ENCODE assay signal across 25 cellular contexts in genomic region chr11:27294654-27295053, GRCh38.
DNase-seq lines count a peak whose midpoint lies in the region; FAIRE-seq and TF ChIP-seq lines count a peak whose summit lies in the region.
"Had no signal": no experiment of that assay in that cellular context is flagged by ENCODE, and none has a peak within 500 bp of the region (broad histone marks: within the 10 kb centered on the region; RNA-seq: fewer than 3 reads in every experiment).

No MANE protein-coding gene starts in this region.

- H3K4me3 ChIP-seq in GM23248: no peak overlapping the region
- H3K4me3 ChIP-seq in astrocyte (ENCODE audit: insufficient read depth, low read depth, low read length): no peak overlapping the region
- no peak overlapping the region for H3K4me3 ChIP-seq in neural cell (ENCODE audit: low read length)
- H3K4me3 ChIP-seq: esophagus muscularis mucosa, skin epidermis, tibial nerve had no signal

- H3F3A ChIP-seq in GM23248 (ENCODE audit: insufficient read depth) (peaks cover 44% of the 10 kb centered on the region), neural cell (ENCODE audit: insufficient read depth, low read length, poor library complexity, severe bottlenecking) (no peaks in the 10 kb centered on the region)

- peaks cover 18% of the 10 kb centered on the region for H3K4me1 Mint-ChIP-seq in astrocyte (ENCODE audit: low read depth, unreplicated experiment)
- no peaks in the 10 kb centered on the region for H3K4me1 Mint-ChIP-seq in activated naive CD8-positive, alpha-beta T cell treated with anti-CD3 and anti-CD28 coated beads for 36 hours
- H3K4me1 Mint-ChIP-seq: activated naive CD4-positive, alpha-beta T cell treated with anti-CD3 and anti-CD28 coated beads, Interleukin-2, amount 10 ng/mL, durations not matched to agents 7 days and 5 days; CD14-positive monocyte; central memory CD8-positive, alpha-beta T cell had no signal

- DNase-seq in GM23248 (no peak), NCI-H2081 treated with DMSO at 0.1 percent for 48 hours (lab: John Stamatoyannopoulos, UW) (peak; percentile 22), astrocyte (ENCODE audit: low read depth) (no peak), NCI-H2171 (lab: John Stamatoyannopoulos, UW) (no peak), hypothalamus (lab: John Stamatoyannopoulos, UW) (no peak)
- no peak for DNase-seq in effector CD4-positive, alpha-beta T cell
- DNase-seq in activated naive CD8-positive, alpha-beta T cell treated with anti-CD3 and anti-CD28 coated beads for 36 hours: no peak
- DNase-seq: activated naive CD4-positive, alpha-beta T cell treated with anti-CD3 and anti-CD28 coated beads, Interleukin-2, amount 10 ng/mL, durations not matched to agents 7 days and 5 days; activated T-cell treated with anti-CD3 and anti-CD28 coated beads, Interleukin-2, amount 50 U/mL, for 48 hours; anterior cingulate cortex; GF-D8; KG1; left cardiac atrium; SK-N-SH; stimulated activated CD4-positive, alpha-beta T cell treated with anti-CD3 and anti-CD28 coated beads, Interleukin-2, amount 100 ng/mL, for 48 hours; T-helper 9 cell had no signal

- H2AFZ ChIP-seq in GM23248: peak overlapping the region; percentile 30; the same call in 1 of the 2 replicates
- H2AFZ ChIP-seq in astrocyte (ENCODE audit: low read depth, low read length): peak overlapping the region; percentile 30
- H2AFZ ChIP-seq in neural cell (ENCODE audit: low read depth, low read length): no peak overlapping the region

- H3K36me3 Mint-ChIP-seq in astrocyte (ENCODE audit: low read depth, unreplicated experiment): peaks cover 4% of the 10 kb centered on the region
- no peaks in the 10 kb centered on the region for H3K36me3 Mint-ChIP-seq in activated naive CD8-positive, alpha-beta T cell treated with anti-CD3 and anti-CD28 coated beads for 36 hours
- H3K36me3 Mint-ChIP-seq: activated naive CD4-positive, alpha-beta T cell treated with anti-CD3 and anti-CD28 coated beads, Interleukin-2, amount 10 ng/mL, durations not matched to agents 7 days and 5 days; CD14-positive monocyte had no signal

- H3K36me3 ChIP-seq in GM23248 (ENCODE audit: low read depth): no peaks in the 10 kb centered on the region
- no peaks in the 10 kb centered on the region for H3K36me3 ChIP-seq in astrocyte (ENCODE audit: insufficient read depth, low read length)
- no peaks in the 10 kb centered on the region for H3K36me3 ChIP-seq in neural cell (ENCODE audit: insufficient read depth, low read length)
- H3K36me3 ChIP-seq: esophagus muscularis mucosa, tibial nerve had no signal

- FAIRE-seq in astrocyte (lab: Jason Lieb, UNC): no peak
- FAIRE-seq: RCC 7860 had no signal

- H3K27me3 Mint-ChIP-seq in astrocyte (ENCODE audit: low read depth, unreplicated experiment): no peaks in the 10 kb centered on the region
- peaks cover 3% of the 10 kb centered on the region for H3K27me3 Mint-ChIP-seq in activated naive CD8-positive, alpha-beta T cell treated with anti-CD3 and anti-CD28 coated beads for 36 hours
- H3K27me3 Mint-ChIP-seq: activated naive CD4-positive, alpha-beta T cell treated with anti-CD3 and anti-CD28 coated beads, Interleukin-2, amount 10 ng/mL, durations not matched to agents 7 days and 5 days had no signal

- H3K27ac Mint-ChIP-seq in astrocyte (ENCODE audit: unreplicated experiment): no peak overlapping the region
- H3K27ac Mint-ChIP-seq in activated naive CD8-positive, alpha-beta T cell treated with anti-CD3 and anti-CD28 coated beads for 36 hours: no peak overlapping the region
- H3K27ac Mint-ChIP-seq: activated naive CD4-positive, alpha-beta T cell treated with anti-CD3 and anti-CD28 coated beads, Interleukin-2, amount 10 ng/mL, durations not matched to agents 7 days and 5 days; CD14-positive monocyte; natural killer cell treated with Interleukin-12 subunit alpha and Interleukin-12 subunit beta and Interleukin-15 and Interleukin-18, amount 100 ng/mL, for 72 hours; stimulated activated naive CD8-positive, alpha-beta T cell treated with anti-CD3 and anti-CD28 coated beads, Interleukin-15, Interleukin-2, amounts not matched to agents 100 ng/mL and 50 ng/mL, for 24 hours had no signal

- TF ChIP-seq CTCF in astrocyte (IDR thresholded peaks at IDR 0.05; ENCODE audit: insufficient read depth, low read depth, low read length) (no peak), neural cell (IDR thresholded peaks at IDR 0.05; ENCODE audit: poor library complexity, severe bottlenecking) (no peak)

- H3K27ac ChIP-seq in GM23248 (peak overlapping the region; percentile 87), astrocyte (ENCODE audit: low read depth, low read length) (peak overlapping the region; percentile 55), neural cell (ENCODE audit: low read length) (no peak overlapping the region)
- H3K27ac ChIP-seq: esophagus muscularis mucosa, tibial nerve had no signal

- H3K4me2 ChIP-seq in GM23248 (ENCODE audit: unreplicated experiment) (peak overlapping the region; percentile 19), astrocyte (ENCODE audit: low read length) (no peak overlapping the region), neural cell (ENCODE audit: low read length) (no peak overlapping the region)
- H3K4me2 ChIP-seq: SK-N-SH had no signal

- no peak for TF ChIP-seq EP300 in neural cell (conservative IDR thresholded peaks at IDR 0.05; ENCODE audit: poor library complexity, severe bottlenecking)

- TF ChIP-seq RAD21 in neural cell (conservative IDR thresholded peaks at IDR 0.05): no peak

- H3K27me3 ChIP-seq in GM23248 (replicated peaks; ENCODE audit: insufficient read depth) (no peaks in the 10 kb centered on the region), astrocyte (ENCODE audit: insufficient read depth, low read length) (no peaks in the 10 kb centered on the region), neural cell (ENCODE audit: insufficient read depth, low read depth, low read length) (no peaks in the 10 kb centered on the region)
- H3K27me3 ChIP-seq: esophagus muscularis mucosa, tibial nerve had no signal

- no peaks in the 10 kb centered on the region for H3K79me2 ChIP-seq in GM23248 (ENCODE audit: insufficient read depth)
- no peaks in the 10 kb centered on the region for H3K79me2 ChIP-seq in astrocyte (ENCODE audit: insufficient read depth, low read length)
- H3K79me2 ChIP-seq in neural cell (replicated peaks; ENCODE audit: insufficient read depth, low read length): no peaks in the 10 kb centered on the region

- in situ Hi-C loops in GM23248 (cut with MboI): loop anchor here (10.0 kb wide), 1 partner anchor 110 kb away; no protein-coding TSS in a partner anchor

- 93% methylated on average over 4 of the region's 4 CpGs for WGBS in GM23248 (ENCODE audit: low coverage in 1 of 2, low lambda C conversion rate in 2 of 2, missing lambda C conversion rate in 2 of 2), 2 experiments

- no peak overlapping the region for H3K4me3 Mint-ChIP-seq in astrocyte (ENCODE audit: unreplicated experiment)
- H3K4me3 Mint-ChIP-seq in activated naive CD8-positive, alpha-beta T cell treated with anti-CD3 and anti-CD28 coated beads for 36 hours: no peak overlapping the region
- H3K4me3 Mint-ChIP-seq: activated naive CD4-positive, alpha-beta T cell treated with anti-CD3 and anti-CD28 coated beads, Interleukin-2, amount 10 ng/mL, durations not matched to agents 7 days and 5 days; CD14-positive monocyte; central memory CD8-positive, alpha-beta T cell; natural killer cell treated with Interleukin-12 subunit alpha and Interleukin-12 subunit beta and Interleukin-15 and Interleukin-18, amount 100 ng/mL, for 72 hours; stimulated activated naive CD8-positive, alpha-beta T cell treated with anti-CD3 and anti-CD28 coated beads, Interleukin-15, Interleukin-2, amounts not matched to agents 100 ng/mL and 50 ng/mL, for 24 hours had no signal

- H4K20me1 ChIP-seq in GM23248 (ENCODE audit: insufficient read depth) (no peaks in the 10 kb centered on the region), astrocyte (ENCODE audit: insufficient read depth, low read length) (no peaks in the 10 kb centered on the region), neural cell (ENCODE audit: insufficient read depth) (no peaks in the 10 kb centered on the region)

- H3K9me2 ChIP-seq in GM23248 (ENCODE audit: insufficient read depth) (no peaks in the 10 kb centered on the region), neural cell (ENCODE audit: insufficient read depth, low read length) (no peaks in the 10 kb centered on the region)
- H3K9me2 ChIP-seq: SK-N-SH had no signal

- H3K9me3 ChIP-seq in GM23248 (ENCODE audit: low read depth) (no peaks in the 10 kb centered on the region), astrocyte (ENCODE audit: insufficient read depth, low read depth, low read length) (no peaks in the 10 kb centered on the region), neural cell (ENCODE audit: low read length) (no peaks in the 10 kb centered on the region)
- H3K9me3 ChIP-seq: esophagus muscularis mucosa, SK-N-SH had no signal

- peak overlapping the region; percentile 46 for H3K9ac ChIP-seq in GM23248
- H3K9ac ChIP-seq in astrocyte (ENCODE audit: low read length): peak overlapping the region; percentile 27
- no peak overlapping the region for H3K9ac ChIP-seq in neural cell (ENCODE audit: low read length)
- H3K9ac ChIP-seq: SK-N-SH had no signal

- H3K4me1 ChIP-seq in GM23248 (ENCODE audit: insufficient read depth): peaks cover 61% of the 10 kb centered on the region
- peaks cover 10% of the 10 kb centered on the region for H3K4me1 ChIP-seq in astrocyte (ENCODE audit: insufficient read depth, low read length)
- H3K4me1 ChIP-seq: esophagus muscularis mucosa, tibial nerve had no signal

- peaks cover 8% of the 10 kb centered on the region for H3K9me3 Mint-ChIP-seq in astrocyte (ENCODE audit: unreplicated experiment)
- peaks cover 18% of the 10 kb centered on the region for H3K9me3 Mint-ChIP-seq in activated naive CD8-positive, alpha-beta T cell treated with anti-CD3 and anti-CD28 coated beads for 36 hours

TF ChIP-seq in neural cell, 6 proteins besides CTCF, POLR2A, EP300 and RAD21 (continues in another document):
- TF ChIP-seq MXI1 (conservative IDR thresholded peaks at IDR 0.05; ENCODE audit: poor library complexity, severe bottlenecking) (no peak), POLR2AphosphoS5 (IDR thresholded peaks at IDR 0.05) (peak; percentile 33), EZH2 (IDR thresholded peaks at IDR 0.05; ENCODE audit: borderline replicate concordance, insufficient read depth, low read length, poor library complexity, severe bottlenecking) (no peak), TAF1 (IDR thresholded peaks at IDR 0.05; ENCODE audit: low read depth) (no peak)
